In the genomic region with DNA sequence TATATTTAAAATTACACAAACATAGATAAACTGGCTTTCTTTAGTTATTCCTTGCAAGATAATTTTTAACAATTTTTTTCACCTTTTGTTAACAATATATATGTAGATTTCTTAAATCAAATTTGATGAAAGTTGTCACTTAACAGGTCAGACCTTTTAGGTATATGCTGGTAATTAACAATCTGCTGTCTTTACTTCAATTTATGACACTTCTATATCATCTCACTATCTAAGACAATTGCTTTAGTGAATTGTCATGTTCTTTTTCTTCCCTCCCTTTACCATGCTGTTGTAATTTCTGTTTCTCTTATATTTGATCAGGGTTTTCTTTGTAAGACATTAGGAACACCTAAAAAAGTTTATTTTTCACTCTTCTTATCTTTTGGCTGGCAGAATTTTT, we compare ENCODE assay signal across 10 cellular contexts. TPM values are rescaled to one million over a fixed set of nuclear protein-coding genes. Genes with fewer than 3 reads are reported as not detected.
DNase-seq lines count a peak whose midpoint lies in the region; ATAC-seq and TF ChIP-seq lines count a peak whose summit lies in the region.
"Had no signal": no experiment of that assay in that cellular context is flagged by ENCODE, and none has a peak within 500 bp of the region (broad histone marks: within the 10 kb centered on the region; RNA-seq: fewer than 3 reads in every experiment).

No MANE protein-coding gene starts in this region.

- peak overlapping the region; percentile 46 to 54 for H3K4me3 ChIP-seq in right atrium auricular region
- peak overlapping the region; percentile 97 for H3K4me3 ChIP-seq in adipocyte (ENCODE audit: low read length)
- peak overlapping the region in 1 of 2 experiments; percentile 86 for H3K4me3 ChIP-seq in mesenchymal stem cell (ENCODE audit: insufficient read depth in 1 of 2, low read depth in 1 of 2, low read length in 2 of 2)
- peak overlapping the region; percentile 41 to 58 for H3K4me3 ChIP-seq in vagina

- H3K18ac ChIP-seq in mesenchymal stem cell (ENCODE audit: low read depth in 1 of 2, low read length in 2 of 2) = no peak overlapping the region

- ATAC-seq in left ventricle myocardium superior (no peak), HG02852 (IDR thresholded peaks at IDR 0.05; ENCODE audit: unreplicated experiment) (no peak), GM18868 (IDR thresholded peaks at IDR 0.05; ENCODE audit: unreplicated experiment) (no peak)

- H2BK15ac ChIP-seq in mesenchymal stem cell (ENCODE audit: low read depth, poor library complexity, severe bottlenecking) = no peak overlapping the region

- peaks cover 11% of the 10 kb centered on the region for H3K79me1 ChIP-seq in mesenchymal stem cell (replicated peaks; ENCODE audit: low read length, poor library complexity, severe bottlenecking)

- DNase-seq in right atrium auricular region (ENCODE audit: low spot score) = no peak
- DNase-seq in left ventricle myocardium superior = no peak
- no peak for DNase-seq in adipocyte (ENCODE audit: low read depth)
- DNase-seq in mesenchymal stem cell = no peak
- DNase-seq in vagina (ENCODE audit: extremely low spot score in 2 of 2) = no peak
- no peak for DNase-seq in GM13977 (ENCODE audit: low spot score)
- DNase-seq: COR-L47, NCI-H82 had no signal

- no peak overlapping the region for H2AK5ac ChIP-seq in mesenchymal stem cell (ENCODE audit: low read length, severe bottlenecking)

- no peak overlapping the region for H3K23ac ChIP-seq in mesenchymal stem cell (ENCODE audit: low read length in 2 of 2)

- H3K4me2 ChIP-seq in mesenchymal stem cell (ENCODE audit: low read length, poor library complexity, severe bottlenecking) = no peak overlapping the region

- H3K4me1 ChIP-seq in right atrium auricular region = peaks cover 0 to 36% of the 10 kb centered on the region in 2 donors
- peaks cover 68% of the 10 kb centered on the region for H3K4me1 ChIP-seq in adipocyte (ENCODE audit: control insufficient read depth, insufficient read depth, low read length)
- peaks cover 8% of the 10 kb centered on the region for H3K4me1 ChIP-seq in mesenchymal stem cell (ENCODE audit: control insufficient read depth, insufficient read depth, low read depth, low read length)
- H3K4me1 ChIP-seq in vagina = peaks cover 70% of the 10 kb centered on the region

- TF ChIP-seq CTCF in right atrium auricular region (IDR thresholded peaks at IDR 0.05) (no peak), vagina (IDR thresholded peaks at IDR 0.05) (no peak), GM13977 (IDR thresholded peaks at IDR 0.05; ENCODE audit: extremely low read depth, insufficient read depth, missing control alignments) (no peak)

- H3K36me3 ChIP-seq in right atrium auricular region (peaks cover 9% of the 10 kb centered on the region), adipocyte (ENCODE audit: control insufficient read depth, insufficient read depth, low read length, severe bottlenecking) (peaks cover 18% of the 10 kb centered on the region), mesenchymal stem cell (ENCODE audit: control insufficient read depth in 1 of 2, insufficient read depth in 2 of 2, low read depth in 1 of 2, low read length in 2 of 2) (peaks cover 4 to 54% of the 10 kb centered on the region in 2 experiments), vagina (peaks cover 0 to 20% of the 10 kb centered on the region in 2 donors)

- no peak overlapping the region for H4K91ac ChIP-seq in mesenchymal stem cell (ENCODE audit: low read length)

- H3K27me3 ChIP-seq in right atrium auricular region (no peaks in the 10 kb centered on the region), adipocyte (replicated peaks; ENCODE audit: control insufficient read depth, insufficient read depth, low read length) (no peaks in the 10 kb centered on the region), mesenchymal stem cell (ENCODE audit: control insufficient read depth in 1 of 2, insufficient read depth in 1 of 2, low read length in 2 of 2) (no peaks in the 10 kb centered on the region), vagina (no peaks in the 10 kb centered on the region)

- in situ Hi-C loops in GM13977 (cut with MboI; ENCODE audit: low pct_unique_long_range_greater_than_20kb, low sequenced_read_pairs, unreplicated experiment) = loop anchor here (10.0 to 25.0 kb wide), 2 partner anchors 53 to 824 kb away; a partner anchor contains a TSS

- intact Hi-C loops in left ventricle myocardium superior (cut with micrococcal nuclease) = no loop called here
- intact Hi-C loops in vagina (cut with DNase I) = no loop called here

- TF ChIP-seq POLR2A in vagina (IDR thresholded peaks at IDR 0.05) = no peak

- no peak overlapping the region for H2BK120ac ChIP-seq in mesenchymal stem cell (ENCODE audit: low read depth, low read length)

- no peak overlapping the region for H3K4ac ChIP-seq in mesenchymal stem cell (ENCODE audit: low read depth in 1 of 2, low read length in 2 of 2)

- no peak overlapping the region for H3K14ac ChIP-seq in mesenchymal stem cell (ENCODE audit: low read length in 2 of 2)

- peak overlapping the region; percentile 54 to 85 for H3K27ac ChIP-seq in right atrium auricular region
- H3K27ac ChIP-seq in mesenchymal stem cell (ENCODE audit: low read length, poor library complexity, severe bottlenecking) = no peak overlapping the region
- H3K27ac ChIP-seq in vagina = peak overlapping the region; percentile 85

- H2AFZ ChIP-seq in mesenchymal stem cell (ENCODE audit: low read depth, low read length) = no peak overlapping the region

- H3K9ac ChIP-seq in adipocyte (ENCODE audit: low read length) = peak overlapping the region; percentile 99
- peak overlapping the region; percentile 99 for H3K9ac ChIP-seq in mesenchymal stem cell (ENCODE audit: low read length)

- H3K9me3 ChIP-seq in right atrium auricular region = no peaks in the 10 kb centered on the region
- H3K9me3 ChIP-seq in adipocyte (ENCODE audit: control insufficient read depth, low read length) = no peaks in the 10 kb centered on the region
- no peaks in the 10 kb centered on the region for H3K9me3 ChIP-seq in mesenchymal stem cell (ENCODE audit: control insufficient read depth, low read length)
- H3K9me3 ChIP-seq in vagina = no peaks in the 10 kb centered on the region

- no peak overlapping the region for H4K8ac ChIP-seq in mesenchymal stem cell (ENCODE audit: low read length)

- no peak overlapping the region for H2BK12ac ChIP-seq in mesenchymal stem cell (ENCODE audit: low read length in 2 of 2)

- no peak overlapping the region for H2BK5ac ChIP-seq in mesenchymal stem cell (ENCODE audit: low read depth, low read length, poor library complexity, severe bottlenecking)

RNA-seq across cellular contexts. Expression of a gene that starts 2.0 kb away (rescaled TPM):
- total RNA-seq in right atrium auricular region = 10 to 100 TPM; 31.1 to 41.2 TPM
- 24.2 TPM for total RNA-seq in left ventricle myocardium superior
- polyA plus RNA-seq in mesenchymal stem cell (2013, experiment 1 of 2) = 194 TPM
- 191 TPM for polyA plus RNA-seq in mesenchymal stem cell (2013, experiment 2 of 2)
- total RNA-seq in vagina = 101 TPM
